In the genomic region with DNA sequence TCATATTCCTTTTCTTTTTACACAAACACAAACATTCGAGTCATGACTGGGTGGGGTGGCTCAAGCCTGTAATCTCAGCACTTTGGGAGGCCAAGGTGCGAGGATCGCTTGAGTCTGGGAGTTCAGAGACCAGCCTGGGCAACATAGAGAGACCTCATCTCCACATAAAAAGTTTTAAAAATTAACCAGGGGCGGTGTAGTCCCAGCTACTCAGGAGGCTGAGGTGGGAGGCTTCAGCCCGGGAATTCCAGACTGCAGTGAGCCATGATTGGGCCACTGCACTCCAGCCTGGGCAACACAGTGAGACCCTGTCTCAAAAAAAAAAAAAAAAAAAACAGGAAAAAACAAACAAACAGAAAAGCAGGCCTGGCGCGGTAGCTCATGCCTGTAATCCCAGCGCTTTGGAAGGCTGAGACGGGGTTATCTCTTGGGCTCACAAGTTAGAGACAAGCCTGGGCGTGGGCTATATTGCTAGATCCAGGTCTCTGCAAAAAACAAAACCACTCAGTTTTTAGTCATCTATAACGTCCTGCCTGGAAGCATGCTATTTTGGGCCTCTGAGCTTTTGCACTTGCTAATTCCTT, we compare ENCODE assay signal across 8 cellular contexts. TPM values are rescaled to one million over a fixed set of nuclear protein-coding genes. Genes with fewer than 3 reads are reported as not detected.
A peak's percentile ranks its signal among the peaks of the same experiment; 100 is the strongest.
DNase-seq lines count a peak whose midpoint lies in the region; ATAC-seq and TF ChIP-seq lines count a peak whose summit lies in the region.

No MANE protein-coding gene starts in this region.

- no peaks in the 10 kb centered on the region for H3K9me3 Mint-ChIP-seq in activated CD8-positive, alpha-beta T cell treated with anti-CD3 and anti-CD28 coated beads for 36 hours

- peaks cover 27% of the 10 kb centered on the region for H3K4me1 Mint-ChIP-seq in activated CD8-positive, alpha-beta T cell treated with anti-CD3 and anti-CD28 coated beads for 36 hours (ENCODE audit: low read depth)

- TF ChIP-seq CTCF in activated CD8-positive, alpha-beta T cell treated with anti-CD3 and anti-CD28 coated beads for 36 hours (IDR thresholded peaks at IDR 0.05) = no peak
- TF ChIP-seq CTCF in spleen (IDR thresholded peaks at IDR 0.05 in 8 of 11, conservative IDR thresholded peaks at IDR 0.05 in 3 of 11) = no peak

- peak overlapping the region; percentile 75 for H3K4me3 Mint-ChIP-seq in activated CD8-positive, alpha-beta T cell treated with anti-CD3 and anti-CD28 coated beads for 36 hours

- no peak for TF ChIP-seq POLR2A in spleen (IDR thresholded peaks at IDR 0.05)

- peaks cover 19% of the 10 kb centered on the region for H3K36me3 ChIP-seq in H7 (replicated peaks; ENCODE audit: control insufficient read depth, insufficient read depth, low read length)
- peaks cover 10% of the 10 kb centered on the region; the same call in 1 of the 2 replicates for H3K36me3 ChIP-seq in iPS DF 6.9 (ENCODE audit: control insufficient read depth, insufficient read depth, low read length)
- H3K36me3 ChIP-seq in spleen = peaks cover 0 to 31% (median 6%) of the 10 kb centered on the region in 6 donors

- POLR2A ChIA-PET in activated CD8-positive, alpha-beta T cell treated with anti-CD3 and anti-CD28 coated beads for 36 hours (lab: Charles Lee) = interaction anchor here (0.9 to 3.5 kb wide), 6 partner anchors 8 to 53 kb away, joined by 3 to 38 read pairs (median 4); a partner anchor contains a TSS

- CTCF ChIA-PET in activated CD8-positive, alpha-beta T cell treated with anti-CD3 and anti-CD28 coated beads for 36 hours (lab: Charles Lee) = interaction anchor here (1.0 to 2.5 kb wide), 4 partner anchors 16 to 166 kb away, joined by 4 to 11 read pairs (median 6); a partner anchor contains a TSS

- H3K4me1 ChIP-seq in iPS DF 6.9 (ENCODE audit: control insufficient read depth, insufficient read depth, low read length) (no peaks in the 10 kb centered on the region; the same call in 1 of the 2 replicates), spleen (peaks cover 12 to 45% (median 20%) of the 10 kb centered on the region in 6 donors)

- WGBS in iPS DF 6.9 (ENCODE audit: insufficient coverage, insufficient read length) = no CpG with 5 or more reads among the region's 11 CpGs
- 62 to 76% (median 71%) methylated on average over 11 of the region's 11 CpGs for WGBS in spleen, 5 donors

- DNase-seq in H7 (no peak), iPS DF 6.9 (ENCODE audit: low read depth, low spot score) (no peak), spleen (no peak), NCI-H2029 (lab: John Stamatoyannopoulos, UW) (no peak), NCI-H524 (lab: John Stamatoyannopoulos, UW) (no peak), cortex of kidney (lab: John Stamatoyannopoulos, UW) (no peak)
- DNase-seq in activated CD8-positive, alpha-beta T cell treated with anti-CD3 and anti-CD28 coated beads for 36 hours = no peak

- ATAC-seq in activated CD8-positive, alpha-beta T cell treated with anti-CD3 and anti-CD28 coated beads for 36 hours = no peak
- no peak for ATAC-seq in HG03139 (IDR thresholded peaks at IDR 0.05; ENCODE audit: unreplicated experiment)

- H3K36me3 Mint-ChIP-seq in activated CD8-positive, alpha-beta T cell treated with anti-CD3 and anti-CD28 coated beads for 36 hours (ENCODE audit: low read depth) = peaks cover 34% of the 10 kb centered on the region

- no peak overlapping the region for H3K27ac ChIP-seq in iPS DF 6.9 (ENCODE audit: low read length)
- peak overlapping the region; percentile 53 to 96 (median 92) for H3K27ac ChIP-seq in spleen

- peak overlapping the region; percentile 42 for H3K4me3 ChIP-seq in H7 (ENCODE audit: insufficient read depth, low read depth, low read length)
- peak overlapping the region; percentile 83; the same call in 1 of the 2 replicates for H3K4me3 ChIP-seq in iPS DF 6.9 (ENCODE audit: low read length)
- H3K4me3 ChIP-seq in spleen = peak overlapping the region; percentile 76 to 97 (median 90)

- intact Hi-C loops in activated CD8-positive, alpha-beta T cell treated with anti-CD3 and anti-CD28 coated beads for 36 hours (cut with micrococcal nuclease) = no loop called here
- intact Hi-C loops in spleen (cut with DNase I; ENCODE audit: low total_unique reads) = loop anchor here (10.0 kb wide), 1 partner anchor 49 kb away; a partner anchor contains a TSS

- H3K9me3 ChIP-seq in iPS DF 6.9 (ENCODE audit: control insufficient read depth, insufficient read depth, low read length) (no peaks in the 10 kb centered on the region), spleen (no peaks in the 10 kb centered on the region)

- H3K27me3 ChIP-seq in H7 (ENCODE audit: control insufficient read depth, insufficient read depth, low read length) (no peaks in the 10 kb centered on the region), iPS DF 6.9 (ENCODE audit: control insufficient read depth, insufficient read depth, low read length) (no peaks in the 10 kb centered on the region), spleen (replicated peaks in 1 of 7) (no peaks in the 10 kb centered on the region)

- peak overlapping the region; percentile 86 for H3K27ac Mint-ChIP-seq in activated CD8-positive, alpha-beta T cell treated with anti-CD3 and anti-CD28 coated beads for 36 hours

- H3K27me3 Mint-ChIP-seq in activated CD8-positive, alpha-beta T cell treated with anti-CD3 and anti-CD28 coated beads for 36 hours = no peaks in the 10 kb centered on the region

RNA-seq across cellular contexts. Expression of a gene that starts 0.6 kb away (rescaled TPM):
- total RNA-seq in H7 (2014; rRNA removed; shearing (Covaris generic)) = 57.8 and 72.6 TPM in 2 replicates
- total RNA-seq in activated CD8-positive, alpha-beta T cell treated with anti-CD3 and anti-CD28 coated beads for 36 hours = 100 to 1,000 TPM; 182 to 189 TPM
- 100 to 1,000 TPM in 6 of 7 donors, 10 to 100 TPM in 1; 65.9 to 158 (median 113) TPM for total RNA-seq in spleen
- 100 to 1,000 TPM; 131 to 219 (median 177) TPM for polyA plus RNA-seq in spleen

RNA-seq across cellular contexts. Expression of a gene that starts 11.0 kb away (rescaled TPM):
- 2,437 and 3,282 TPM in 2 replicates for total RNA-seq in H7 (2014; rRNA removed; shearing (Covaris generic))
- 1,000 to 10,000 TPM; 1,296 to 1,324 TPM for total RNA-seq in activated CD8-positive, alpha-beta T cell treated with anti-CD3 and anti-CD28 coated beads for 36 hours
- total RNA-seq in spleen = over 10,000 TPM in 2 of 7 donors, 1,000 to 10,000 TPM in 5; 4,960 to 10,995 (median 6,703) TPM
- over 10,000 TPM in 1 of 3 donors, 1,000 to 10,000 TPM in 2; 5,646 to 14,078 (median 8,665) TPM for polyA plus RNA-seq in spleen

RNA-seq across cellular contexts. Expression of a gene that starts 20.6 kb away (rescaled TPM):
- not detected in 2 replicates for total RNA-seq in H7 (2014; rRNA removed; shearing (Covaris generic))
- total RNA-seq in activated CD8-positive, alpha-beta T cell treated with anti-CD3 and anti-CD28 coated beads for 36 hours = 1 to 10 TPM; 1.4 to 2.8 TPM
- total RNA-seq in spleen = 1 to 10 TPM in 4 of 7 donors, under 1 TPM in 2, not detected in 1; 0.51 to 4.5 (median 2.5) TPM
- 1 to 10 TPM; 1.2 to 2.6 (median 1.2) TPM for polyA plus RNA-seq in spleen

RNA-seq across cellular contexts. Expression of a gene that starts 39.0 kb away (rescaled TPM):
- 35.2 and 50.2 TPM in 2 replicates for total RNA-seq in H7 (2014; rRNA removed; shearing (Covaris generic))
- total RNA-seq in activated CD8-positive, alpha-beta T cell treated with anti-CD3 and anti-CD28 coated beads for 36 hours = 10 to 100 TPM; 58.1 to 58.7 TPM
- 10 to 100 TPM; 23.3 to 47.1 (median 32.1) TPM for total RNA-seq in spleen
- polyA plus RNA-seq in spleen = 10 to 100 TPM; 11.9 to 20.0 (median 15.1) TPM

RNA-seq across cellular contexts. Expression of a gene that starts 39.6 kb away (rescaled TPM):
- 256 and 327 TPM in 2 replicates for total RNA-seq in H7 (2014; rRNA removed; shearing (Covaris generic))
- 100 to 1,000 TPM; 175 to 176 TPM for total RNA-seq in activated CD8-positive, alpha-beta T cell treated with anti-CD3 and anti-CD28 coated beads for 36 hours
- 10 to 100 TPM; 32.0 to 46.9 (median 38.4) TPM for total RNA-seq in spleen
- 10 to 100 TPM; 46.7 to 58.4 (median 53.5) TPM for polyA plus RNA-seq in spleen
